Comparison of ENCODE assay signal across 15 cellular contexts in the genomic region with DNA sequence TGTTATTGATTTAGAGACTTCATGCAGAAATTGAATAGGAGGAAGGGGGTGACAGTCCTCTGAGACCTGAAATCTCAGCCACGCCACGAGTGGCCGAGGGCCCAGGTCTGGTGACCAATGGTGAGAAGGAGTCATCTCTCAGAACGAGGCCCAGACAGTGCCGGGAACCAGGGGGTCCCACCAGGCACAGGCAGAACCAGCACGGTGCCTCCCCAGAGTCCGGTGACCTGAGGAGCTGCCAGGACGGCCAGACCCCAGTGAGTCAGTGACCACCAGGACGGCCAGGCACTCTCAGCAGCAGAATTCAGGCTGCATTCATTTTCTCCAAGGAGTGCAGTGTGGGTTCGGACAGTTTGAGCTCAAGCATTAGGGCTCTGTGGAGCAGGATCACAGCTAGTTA. TPM values are rescaled to one million over a fixed set of nuclear protein-coding genes. Genes with fewer than 3 reads are reported as not detected.
DNase-seq lines count a peak whose midpoint lies in the region; ATAC-seq, FAIRE-seq and TF ChIP-seq lines count a peak whose summit lies in the region.
"Had no signal": no experiment of that assay in that cellular context is flagged by ENCODE, and none has a peak within 500 bp of the region (broad histone marks: within the 10 kb centered on the region; RNA-seq: fewer than 3 reads in every experiment).

No MANE protein-coding gene starts in this region.

- peak overlapping the region in 7 of 11 experiments; percentile 36 to 77 (median 71); a peak in 13 of 22 replicates for H3K9ac ChIP-seq in BLaER1 treated with 17β-estradiol and CSF1 and Interleukin-3, amounts not matched to agents 10 nM and 100 nM

- H3K9me3 Mint-ChIP-seq in activated T-helper 2 cell treated with anti-CD3 and anti-CD28 coated beads, Interferon-gamma antibody, Interleukin-2, Interleukin-4, amounts not matched to agents 10 μg/mL and 5 μg/mL and 100 μg/mL, durations not matched to agents 14 hours and 24 hours and 36 hours: peaks cover 21% of the 10 kb centered on the region
- no peaks in the 10 kb centered on the region for H3K9me3 Mint-ChIP-seq in CD14-positive monocyte

- peak overlapping the region; percentile 81 to 99 (median 92) for H3K4me2 ChIP-seq in BLaER1 treated with 17β-estradiol and CSF1 and Interleukin-3, amounts not matched to agents 10 nM and 100 nM

- H3K27ac Mint-ChIP-seq in activated T-helper 2 cell treated with anti-CD3 and anti-CD28 coated beads, Interferon-gamma antibody, Interleukin-2, Interleukin-4, amounts not matched to agents 10 μg/mL and 5 μg/mL and 100 μg/mL, durations not matched to agents 14 hours and 24 hours and 36 hours: peak overlapping the region; percentile 97
- no peak overlapping the region for H3K27ac Mint-ChIP-seq in CD14-positive monocyte

- H3K36me3 ChIP-seq in BLaER1 treated with 17β-estradiol and CSF1 and Interleukin-3, amounts not matched to agents 10 nM and 100 nM: 0 out of 22 replicates have a peak, but pooled peaks cover 0 to 6% (median 0%) of the 10 kb centered on the region in 11 experiments
- no peaks in the 10 kb centered on the region for H3K36me3 ChIP-seq in muscle layer of duodenum (ENCODE audit: control insufficient read depth in 1 of 2, insufficient read depth in 2 of 2, low read length in 2 of 2)
- H3K36me3 ChIP-seq: thyroid gland had no signal

- peaks cover 65% of the 10 kb centered on the region for H3K4me1 Mint-ChIP-seq in activated T-helper 2 cell treated with anti-CD3 and anti-CD28 coated beads, Interferon-gamma antibody, Interleukin-2, Interleukin-4, amounts not matched to agents 10 μg/mL and 5 μg/mL and 100 μg/mL, durations not matched to agents 14 hours and 24 hours and 36 hours (ENCODE audit: low read depth)
- peaks cover 3% of the 10 kb centered on the region for H3K4me1 Mint-ChIP-seq in CD14-positive monocyte

- H3K27ac ChIP-seq in BLaER1 treated with 17β-estradiol and CSF1 and Interleukin-3, amounts not matched to agents 10 nM and 100 nM: peak overlapping the region in 7 of 11 experiments; percentile 50 to 90 (median 77); a peak in 14 of 22 replicates
- peak overlapping the region; percentile 26 for H3K27ac ChIP-seq in muscle layer of duodenum (ENCODE audit: low read length)
- H3K27ac ChIP-seq: C4-2B, thyroid gland had no signal

- intact Hi-C loops in activated T-helper 2 cell treated with anti-CD3 and anti-CD28 coated beads, Interferon-gamma antibody, Interleukin-2, Interleukin-4, amounts not matched to agents 10 μg/mL and 5 μg/mL and 100 μg/mL, durations not matched to agents 14 hours and 24 hours and 36 hours (cut with micrococcal nuclease): loop anchor here (2.0 kb wide), 1 partner anchor 46 kb away; no protein-coding TSS in a partner anchor
- intact Hi-C loops in CD14-positive monocyte (cut with micrococcal nuclease): no loop called here

- peaks cover 0 to 39% (median 0%) of the 10 kb centered on the region in 11 experiments; a peak in 5 of 22 replicates for H4K20me1 ChIP-seq in BLaER1 treated with 17β-estradiol and CSF1 and Interleukin-3, amounts not matched to agents 10 nM and 100 nM

- peak overlapping the region; percentile 75 for H3K4me3 Mint-ChIP-seq in activated T-helper 2 cell treated with anti-CD3 and anti-CD28 coated beads, Interferon-gamma antibody, Interleukin-2, Interleukin-4, amounts not matched to agents 10 μg/mL and 5 μg/mL and 100 μg/mL, durations not matched to agents 14 hours and 24 hours and 36 hours (ENCODE audit: low read depth)
- H3K4me3 Mint-ChIP-seq in CD14-positive monocyte: no peak overlapping the region
- H3K4me3 Mint-ChIP-seq: nephron progenitor cell had no signal

- no peak for FAIRE-seq in frontal cortex (lab: Jason Lieb, UNC)
- FAIRE-seq: bronchial epithelial cell, GM19239 had no signal

- H3K4me1 ChIP-seq in BLaER1 treated with 17β-estradiol and CSF1 and Interleukin-3, amounts not matched to agents 10 nM and 100 nM: peaks cover 58 to 100% (median 99%) of the 10 kb centered on the region in 10 experiments
- H3K4me1 ChIP-seq in muscle layer of duodenum (ENCODE audit: control insufficient read depth in 1 of 2, insufficient read depth in 2 of 2, low read length in 2 of 2): peaks cover 4 to 6% of the 10 kb centered on the region in 2 donors
- H3K4me1 ChIP-seq: thyroid gland had no signal

- peaks cover 8% of the 10 kb centered on the region for H3K27me3 Mint-ChIP-seq in activated T-helper 2 cell treated with anti-CD3 and anti-CD28 coated beads, Interferon-gamma antibody, Interleukin-2, Interleukin-4, amounts not matched to agents 10 μg/mL and 5 μg/mL and 100 μg/mL, durations not matched to agents 14 hours and 24 hours and 36 hours (ENCODE audit: low read depth)
- H3K27me3 Mint-ChIP-seq in CD14-positive monocyte (ENCODE audit: low read depth in 3 of 3): peaks cover 17 to 25% (median 17%) of the 10 kb centered on the region in 3 donors

- peak overlapping the region in 7 of 10 experiments; percentile 43 to 55 (median 50); a peak in 11 of 20 replicates for H3K4me3 ChIP-seq in BLaER1 treated with 17β-estradiol and CSF1 and Interleukin-3, amounts not matched to agents 10 nM and 100 nM
- H3K4me3 ChIP-seq in muscle layer of duodenum (ENCODE audit: low read depth in 1 of 2, low read length in 2 of 2): no peak overlapping the region
- H3K4me3 ChIP-seq: thyroid gland had no signal

- TF ChIP-seq CTCF in CD14-positive monocyte (IDR thresholded peaks at IDR 0.05): no peak

- H3K27me3 ChIP-seq in BLaER1 treated with 17β-estradiol and CSF1 and Interleukin-3, amounts not matched to agents 10 nM and 100 nM: peaks cover 0 to 75% (median 4%) of the 10 kb centered on the region in 11 experiments; a peak in 10 of 22 replicates
- H3K27me3 ChIP-seq in muscle layer of duodenum (ENCODE audit: low read depth, low read length): no peaks in the 10 kb centered on the region

- peak; percentile 5 for DNase-seq in GM03348 (ENCODE audit: low spot score)
- no peak for DNase-seq in activated T-helper 2 cell treated with anti-CD3 and anti-CD28 coated beads, Interferon-gamma antibody, Interleukin-2, Interleukin-4, amounts not matched to agents 10 μg/mL and 5 μg/mL and 100 μg/mL, durations not matched to agents 14 hours and 24 hours and 36 hours (ENCODE audit: low spot score)
- DNase-seq in activated effector memory CD4-positive, alpha-beta T cell treated with anti-CD3 and anti-CD28 coated beads, Interleukin-2, amount 50 U/mL, for 16 hours: no peak
- DNase-seq in frontal cortex (ENCODE audit: low spot score in 2 of 2): no peak
- no peak for DNase-seq in CD14-positive monocyte (ENCODE audit: low spot score)
- DNase-seq: NCI-H1417; nephron progenitor cell; NK-92 treated with Interleukin-12 subunit alpha and Interleukin-12 subunit beta, amount 100 ng/mL, for 24 hours; thyroid gland had no signal

- H3K9me3 ChIP-seq in BLaER1 treated with 17β-estradiol and CSF1 and Interleukin-3, amounts not matched to agents 10 nM and 100 nM (replicated peaks in 1 of 11): peaks cover 0 to 32% (median 5%) of the 10 kb centered on the region in 11 experiments; a peak in 10 of 22 replicates
- H3K9me3 ChIP-seq in muscle layer of duodenum (ENCODE audit: control insufficient read depth in 1 of 2, low read length in 2 of 2): no peaks in the 10 kb centered on the region
- H3K9me3 ChIP-seq: thyroid gland had no signal

- ATAC-seq in GM21381 (IDR thresholded peaks at IDR 0.05; ENCODE audit: unreplicated experiment): no peak

- peaks cover 35% of the 10 kb centered on the region for H3K36me3 Mint-ChIP-seq in activated T-helper 2 cell treated with anti-CD3 and anti-CD28 coated beads, Interferon-gamma antibody, Interleukin-2, Interleukin-4, amounts not matched to agents 10 μg/mL and 5 μg/mL and 100 μg/mL, durations not matched to agents 14 hours and 24 hours and 36 hours (ENCODE audit: low read depth)
- H3K36me3 Mint-ChIP-seq in CD14-positive monocyte: no peaks in the 10 kb centered on the region

RNA-seq across cellular contexts. Expression of gene NKD2, which starts 43.8 kb away (rescaled TPM):
- total RNA-seq in activated T-helper 2 cell treated with anti-CD3 and anti-CD28 coated beads, Interferon-gamma antibody, Interleukin-2, Interleukin-4, amounts not matched to agents 10 μg/mL and 5 μg/mL and 100 μg/mL, durations not matched to agents 14 hours and 24 hours and 36 hours: 14.4 TPM in 2 replicates
- total RNA-seq in frontal cortex: 2.9 TPM
- not detected for polyA plus RNA-seq in CD14-positive monocyte

Comparison
In these comparisons a context has a peak if more than half of its experiments do, and no peak if none do; other contexts are left out.
1. H3K4me3 ChIP-seq: peak in BLaER1 treated with 17β-estradiol and CSF1 and Interleukin-3, amounts not matched to agents 10 nM and 100 nM (7 of 10); none in muscle layer of duodenum (0 of 2).